Comparison of ENCODE assay signal across 14 cellular contexts in the genomic region with DNA sequence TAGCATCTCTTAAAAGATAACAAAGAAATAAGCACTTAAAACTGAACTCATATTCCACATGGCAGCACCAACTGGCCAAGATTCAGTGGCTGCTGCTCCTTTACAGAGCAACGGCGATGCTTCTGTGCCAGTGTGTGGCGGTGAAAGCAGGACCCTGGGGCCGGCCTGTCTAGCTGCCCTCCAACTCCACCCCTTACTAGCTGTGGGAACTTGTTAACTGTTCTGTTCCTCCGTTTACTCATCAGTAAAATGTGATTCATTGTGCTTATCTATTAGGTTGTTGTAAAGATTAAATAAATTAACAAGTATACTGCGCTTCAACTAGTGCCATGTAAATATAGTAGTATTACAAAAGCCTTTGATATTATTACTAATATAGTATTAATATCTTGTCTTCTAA.
DNase-seq lines count a peak whose midpoint lies in the region; ATAC-seq and TF ChIP-seq lines count a peak whose summit lies in the region.
"Had no signal": no experiment of that assay in that cellular context is flagged by ENCODE, and none has a peak within 500 bp of the region (broad histone marks: within the 10 kb centered on the region; RNA-seq: fewer than 3 reads in every experiment).

No MANE protein-coding gene starts in this region.

- H2AFZ ChIP-seq in PC-3 (ENCODE audit: low read length): no peak overlapping the region

- H3K27me3 ChIP-seq in PC-3 (ENCODE audit: low read length) (no peaks in the 10 kb centered on the region), skeletal muscle tissue (ENCODE audit: control insufficient read depth in 3 of 3, insufficient read depth in 3 of 3, low read length in 3 of 3) (no peaks in the 10 kb centered on the region)

- no peaks in the 10 kb centered on the region for H4K20me1 ChIP-seq in PC-3 (ENCODE audit: low read length)

- peaks cover 24% of the 10 kb centered on the region for H3K4me1 ChIP-seq in PC-3 (ENCODE audit: insufficient read depth, low read length)
- peaks cover 18 to 29% (median 19%) of the 10 kb centered on the region in 3 donors for H3K4me1 ChIP-seq in skeletal muscle tissue (ENCODE audit: control insufficient read depth in 3 of 3, insufficient read depth in 3 of 3, low read length in 3 of 3)

- no peak for ATAC-seq in PC-3
- no peak for ATAC-seq in GM21786 (IDR thresholded peaks at IDR 0.05; ENCODE audit: unreplicated experiment)

- no TSS peak for BruUV-seq in PC-3 (replicated peaks; lab: Mats Ljungman, UMichigan)

- DNase-seq in ELR (ENCODE audit: low read depth): peak; percentile 53
- peak; percentile 33 for DNase-seq in PC-3
- DNase-seq in epithelial cell of prostate (ENCODE audit: low read depth, low spot score): peak; percentile 22
- no peak for DNase-seq in SHP77 (lab: John Stamatoyannopoulos, UW)
- DNase-seq in activated gamma-delta T cell treated with Interleukin-2 at 50 U/mL for 16 hours: no peak
- DNase-seq: MV-4-11, NCI-H1105 treated with DMSO at 0.1 percent for 48 hours, NCI-H2081, NCI-H2171 treated with DMSO at 0.1 percent for 48 hours, NCI-H526, SHP77 treated with DMSO at 0.1 percent for 48 hours, SK-N-SH had no signal

- intact Hi-C loops in PC-3 (cut with micrococcal nuclease): no loop called here

- H3K9me2 ChIP-seq in PC-3 (replicated peaks; ENCODE audit: low read length): no peaks in the 10 kb centered on the region
- H3K9me2 ChIP-seq: SK-N-SH had no signal

- H3K4me3 ChIP-seq in PC-3 (ENCODE audit: low read length) (no peak overlapping the region), skeletal muscle tissue (ENCODE audit: low read length in 3 of 3) (no peak overlapping the region)

- CTCF ChIA-PET in PC-3 (lab: Charles Lee): interaction anchor here (0.5 kb wide), 1 partner anchor 99 kb away, joined by 4 read pairs; no protein-coding TSS in a partner anchor

- POLR2A ChIA-PET in PC-3 (lab: Charles Lee; ENCODE audit: unreplicated experiment): no interaction called here

- no peak for TF ChIP-seq CTCF in PC-3 (conservative IDR thresholded peaks at IDR 0.05; ENCODE audit: low read depth, low read length)

- no peaks in the 10 kb centered on the region for H3K79me2 ChIP-seq in PC-3 (ENCODE audit: low read length)

- no peaks in the 10 kb centered on the region for H3F3A ChIP-seq in PC-3 (ENCODE audit: low read length, unreplicated experiment)

- no peaks in the 10 kb centered on the region for H3K9me3 ChIP-seq in PC-3 (ENCODE audit: low read length)
- no peaks in the 10 kb centered on the region for H3K9me3 ChIP-seq in skeletal muscle tissue (ENCODE audit: control insufficient read depth in 3 of 3, low read length in 3 of 3)
- H3K9me3 ChIP-seq: SK-N-SH had no signal

- peak overlapping the region; percentile 67 for H3K9ac ChIP-seq in PC-3 (ENCODE audit: low read length)
- H3K9ac ChIP-seq in skeletal muscle tissue (ENCODE audit: low read depth in 1 of 3, low read length in 3 of 3): no peak overlapping the region
- H3K9ac ChIP-seq: SK-N-SH had no signal

- H3K36me3 ChIP-seq in PC-3 (ENCODE audit: low read depth, low read length): no peaks in the 10 kb centered on the region
- H3K36me3 ChIP-seq in skeletal muscle tissue (ENCODE audit: control insufficient read depth in 3 of 3, insufficient read depth in 3 of 3, low read length in 3 of 3): no peaks in the 10 kb centered on the region

- H3K4me2 ChIP-seq in PC-3 (ENCODE audit: low read length): peak overlapping the region; percentile 65
- H3K4me2 ChIP-seq: SK-N-SH had no signal

- H3K27ac ChIP-seq in PC-3 (ENCODE audit: low read length) (peak overlapping the region; percentile 92), epithelial cell of prostate (no peak overlapping the region), skeletal muscle tissue (ENCODE audit: low read depth, low read length) (peak overlapping the region; percentile 49)

Comparison
In these comparisons a context has a peak if more than half of its experiments do, and no peak if none do; other contexts are left out.
1. DNase-seq: peak in ELR (single experiment), PC-3 (single experiment) and epithelial cell of prostate (single experiment); none in SHP77 (0 of 2) and activated gamma-delta T cell treated with Interleukin-2 at 50 U/mL for 16 hours (single experiment).